In the genomic region with DNA sequence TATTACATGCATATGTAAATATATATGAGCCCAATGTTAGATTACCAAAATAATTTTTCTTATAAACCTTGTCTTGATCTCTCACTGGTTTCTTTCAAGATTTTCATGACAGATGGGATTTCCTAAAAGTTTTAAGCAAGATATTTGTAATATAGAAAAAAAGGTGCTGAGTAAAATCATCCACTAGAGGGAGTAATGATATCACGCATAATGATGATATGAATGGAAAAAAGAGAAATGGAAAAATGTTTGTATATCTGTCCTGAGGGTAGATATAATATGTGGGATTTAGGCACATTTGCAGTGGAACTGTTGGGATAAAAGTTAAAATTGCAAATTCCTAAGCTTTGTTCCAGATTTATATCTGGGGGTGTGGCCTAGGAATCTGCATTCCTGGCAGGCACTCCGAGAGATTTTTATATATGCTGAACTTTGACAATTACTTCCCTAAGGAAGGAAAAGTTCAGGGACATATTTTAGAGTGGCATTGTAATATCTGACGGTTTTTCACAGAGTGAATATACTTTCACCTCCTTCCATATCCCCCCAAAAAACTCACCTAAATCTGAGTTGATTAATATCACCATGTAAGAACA, we compare ENCODE assay signal across 9 cellular contexts.
DNase-seq lines count a peak whose midpoint lies in the region; ATAC-seq and TF ChIP-seq lines count a peak whose summit lies in the region.
"Had no signal": no experiment of that assay in that cellular context is flagged by ENCODE, and none has a peak within 500 bp of the region (broad histone marks: within the 10 kb centered on the region; RNA-seq: fewer than 3 reads in every experiment).

No MANE protein-coding gene starts in this region.

- no peak for ATAC-seq in GM18868 (IDR thresholded peaks at IDR 0.05; ENCODE audit: unreplicated experiment)
- ATAC-seq in HG03565 (IDR thresholded peaks at IDR 0.05; ENCODE audit: unreplicated experiment): no peak

- no peak overlapping the region for H3K9ac ChIP-seq in parathyroid adenoma

- no peaks in the 10 kb centered on the region for H3K27me3 ChIP-seq in parathyroid adenoma (ENCODE audit: control insufficient read depth, insufficient read depth, low read length)
- H3K27me3 ChIP-seq: BLaER1 treated with 17β-estradiol and CSF1 and Interleukin-3, amounts not matched to agents 10 nM and 100 nM had no signal

- DNase-seq in DMS79 treated with DMSO at 0.1 percent for 48 hours (lab: John Stamatoyannopoulos, UW) (peak; percentile 3), DMS79 (lab: John Stamatoyannopoulos, UW) (no peak), NCI-H748 (lab: John Stamatoyannopoulos, UW; ENCODE audit: unreplicated experiment) (peak; percentile 37), dedifferentiated amniotic fluid mesenchymal stem cell (ENCODE audit: extremely low spot score) (peak; percentile 58)
- DNase-seq in stimulated activated CD8-positive, alpha-beta memory T cell treated with anti-CD3 and anti-CD28 coated beads, Interleukin-4, amount 100 ng/mL, for 48 hours: no peak

- H3K9me3 ChIP-seq in parathyroid adenoma (ENCODE audit: control insufficient read depth, low read length): no peaks in the 10 kb centered on the region

- H2AFZ ChIP-seq in parathyroid adenoma: no peak overlapping the region

- no peaks in the 10 kb centered on the region for H3K36me3 ChIP-seq in parathyroid adenoma (ENCODE audit: control insufficient read depth, insufficient read depth, low read length)

- H3K4me2 ChIP-seq in parathyroid adenoma (ENCODE audit: low read length): no peak overlapping the region

- H3K4me3 ChIP-seq in parathyroid adenoma (ENCODE audit: low read depth, low read length): no peak overlapping the region
- H3K4me3 ChIP-seq: BLaER1 treated with 17β-estradiol and CSF1 and Interleukin-3, amounts not matched to agents 10 nM and 100 nM had no signal

- peak; percentile 47 for TF ChIP-seq CTCF in parathyroid adenoma (IDR thresholded peaks at IDR 0.05)

- no peaks in the 10 kb centered on the region for H3K4me1 ChIP-seq in parathyroid adenoma

- H3K27ac ChIP-seq in parathyroid adenoma: no peak overlapping the region

- no peaks in the 10 kb centered on the region for H3K79me2 ChIP-seq in parathyroid adenoma

Comparison
In these comparisons a context has a peak if more than half of its experiments do, and no peak if none do; other contexts are left out.
1. DNase-seq: peak in DMS79 treated with DMSO at 0.1 percent for 48 hours (single experiment), NCI-H748 (single experiment) and dedifferentiated amniotic fluid mesenchymal stem cell (single experiment); none in DMS79 (single experiment) and stimulated activated CD8-positive, alpha-beta memory T cell treated with anti-CD3 and anti-CD28 coated beads, Interleukin-4, amount 100 ng/mL, for 48 hours (single experiment).